ENCODE assay signal across 30 cellular contexts in genomic region chr4:174401471-174402130, GRCh38.
DNase-seq lines count a peak whose midpoint lies in the region; ATAC-seq and TF ChIP-seq lines count a peak whose summit lies in the region.
"Had no signal": no experiment of that assay in that cellular context is flagged by ENCODE, and none has a peak within 500 bp of the region (broad histone marks: within the 10 kb centered on the region; RNA-seq: fewer than 3 reads in every experiment).

No MANE protein-coding gene starts in this region.

- no peaks in the 10 kb centered on the region for H3F3A ChIP-seq in neural progenitor cell (ENCODE audit: low read depth)

- in situ Hi-C loops in Caki2 (cut with HindIII; ENCODE audit: low pct_unique_long_range_greater_than_20kb, low sequenced_read_pairs): no loop called here

- H3K4me3 Mint-ChIP-seq in neural progenitor cell: no peak overlapping the region
- H3K4me3 Mint-ChIP-seq: activated CD4-positive, alpha-beta T cell treated with anti-CD3 and anti-CD28 coated beads, Interleukin-2, amount 10 ng/mL, durations not matched to agents 7 days and 5 days; activated naive CD8-positive, alpha-beta T cell treated with anti-CD3 and anti-CD28 coated beads, Interleukin-2, amount 50 U/mL, for 24 hours; naive B cell; stimulated activated naive CD8-positive, alpha-beta T cell treated with anti-CD3 and anti-CD28 coated beads, Interleukin-15, amount 100 ng/mL, for 72 hours; WTC11 had no signal

- H3K27me3 Mint-ChIP-seq in neural progenitor cell (ENCODE audit: insufficient read depth, low read depth): peaks cover 3% of the 10 kb centered on the region
- H3K27me3 Mint-ChIP-seq: activated naive CD8-positive, alpha-beta T cell treated with anti-CD3 and anti-CD28 coated beads, Interleukin-2, amount 50 U/mL, for 24 hours; stimulated activated naive CD8-positive, alpha-beta T cell treated with anti-CD3 and anti-CD28 coated beads, Interleukin-15, amount 100 ng/mL, for 72 hours had no signal

- peak overlapping the region; percentile 66 for H3K27ac ChIP-seq in foreskin keratinocyte
- no peak overlapping the region for H3K27ac ChIP-seq in neural progenitor cell
- H3K27ac ChIP-seq: body of pancreas, C4-2B, HL-60, left ventricle myocardium inferior, Peyer's patch, skin epidermis, thyroid gland had no signal

- H4K20me1 ChIP-seq in neural progenitor cell (ENCODE audit: low read depth): no peaks in the 10 kb centered on the region

- H3K27me3 ChIP-seq in foreskin keratinocyte (no peaks in the 10 kb centered on the region), neural progenitor cell (no peaks in the 10 kb centered on the region)
- H3K27me3 ChIP-seq: body of pancreas, Peyer's patch, thyroid gland had no signal

- H3K9me3 ChIP-seq in neural progenitor cell (ENCODE audit: low read depth): no peaks in the 10 kb centered on the region
- H3K9me3 ChIP-seq: body of pancreas, left ventricle myocardium inferior, Peyer's patch, thyroid gland had no signal

- H3K4me1 Mint-ChIP-seq in neural progenitor cell: peaks cover 25% of the 10 kb centered on the region
- H3K4me1 Mint-ChIP-seq: activated CD4-positive, alpha-beta T cell treated with anti-CD3 and anti-CD28 coated beads, Interleukin-2, amount 10 ng/mL, durations not matched to agents 7 days and 5 days; naive B cell had no signal

- ATAC-seq in foreskin keratinocyte: peak; percentile 6
- ATAC-seq: body of pancreas; stimulated activated naive CD8-positive, alpha-beta T cell treated with anti-CD3 and anti-CD28 coated beads, Interleukin-15, amount 100 ng/mL, for 72 hours had no signal

- H2AFZ ChIP-seq in neural progenitor cell (replicated peaks): no peak overlapping the region

- peak; percentile 94 for DNase-seq in Caki2 (ENCODE audit: low read depth)
- DNase-seq in M059J (ENCODE audit: low read depth): peak; percentile 67
- DNase-seq in foreskin keratinocyte: peak in 1 of 2 donors; percentile 28
- DNase-seq in neural progenitor cell (ENCODE audit: low spot score): peak; percentile 10
- no peak for DNase-seq in amniotic stem cell (lab: John Stamatoyannopoulos, UW)
- no peak for DNase-seq in NCI-H82 treated with DMSO at 0.1 percent for 48 hours (lab: John Stamatoyannopoulos, UW; ENCODE audit: unreplicated experiment)
- no peak for DNase-seq in NCI-H510A (lab: John Stamatoyannopoulos, UW)
- no peak for DNase-seq in NCI-H1694 (lab: John Stamatoyannopoulos, UW)
- DNase-seq: activated CD4-positive, alpha-beta T cell treated with anti-CD3 and anti-CD28 coated beads, Interleukin-2, amount 10 ng/mL, durations not matched to agents 7 days and 5 days; activated naive CD8-positive, alpha-beta T cell treated with anti-CD3 and anti-CD28 coated beads, Interleukin-2, amount 50 U/mL, for 24 hours; activated T-cell treated with anti-CD3 and anti-CD28 coated beads, Interleukin-2, amount 50 U/mL, for 48 hours; body of pancreas; cerebellar nuclear complex; DND-41; IMR-90; left ventricle myocardium inferior; naive B cell; NCI-H1092; NCI-H2171 treated with DMSO at 0.1 percent for 48 hours; NCI-H524 treated with DMSO at 0.1 percent for 48 hours; nucleus accumbens; Peyer's patch; SIG-M5; stimulated activated naive CD8-positive, alpha-beta T cell treated with anti-CD3 and anti-CD28 coated beads, Interleukin-15, amount 100 ng/mL, for 72 hours; T-helper 9 cell; thyroid gland had no signal

- no peak overlapping the region for H3K27ac Mint-ChIP-seq in neural progenitor cell
- H3K27ac Mint-ChIP-seq: activated CD4-positive, alpha-beta T cell treated with anti-CD3 and anti-CD28 coated beads, Interleukin-2, amount 10 ng/mL, durations not matched to agents 7 days and 5 days; activated naive CD8-positive, alpha-beta T cell treated with anti-CD3 and anti-CD28 coated beads, Interleukin-2, amount 50 U/mL, for 24 hours; naive B cell had no signal

- no peaks in the 10 kb centered on the region for H3K9me3 Mint-ChIP-seq in neural progenitor cell
- H3K9me3 Mint-ChIP-seq: activated CD4-positive, alpha-beta T cell treated with anti-CD3 and anti-CD28 coated beads, Interleukin-2, amount 10 ng/mL, durations not matched to agents 7 days and 5 days; activated naive CD8-positive, alpha-beta T cell treated with anti-CD3 and anti-CD28 coated beads, Interleukin-2, amount 50 U/mL, for 24 hours; stimulated activated naive CD8-positive, alpha-beta T cell treated with anti-CD3 and anti-CD28 coated beads, Interleukin-15, amount 100 ng/mL, for 72 hours; WTC11 had no signal

- H3K9ac ChIP-seq in neural progenitor cell: no peak overlapping the region

- H3K4me3 ChIP-seq in neural progenitor cell: no peak overlapping the region
- H3K4me3 ChIP-seq: body of pancreas, left ventricle myocardium inferior, Peyer's patch, skin epidermis, thyroid gland had no signal

- no peaks in the 10 kb centered on the region for H3K36me3 ChIP-seq in neural progenitor cell
- H3K36me3 ChIP-seq: left ventricle myocardium inferior, Peyer's patch, thyroid gland had no signal

- no peak overlapping the region for H3K4me2 ChIP-seq in neural progenitor cell

- H3K4me1 ChIP-seq in foreskin keratinocyte (peaks cover 35% of the 10 kb centered on the region), neural progenitor cell (peaks cover 32% of the 10 kb centered on the region)
- H3K4me1 ChIP-seq: body of pancreas, left ventricle myocardium inferior, thyroid gland had no signal

- H3K36me3 Mint-ChIP-seq in neural progenitor cell: no peaks in the 10 kb centered on the region
- H3K36me3 Mint-ChIP-seq: naive B cell, WTC11 had no signal

- TF ChIP-seq CTCF in foreskin keratinocyte (conservative IDR thresholded peaks at IDR 0.05): no peak
- no peak for TF ChIP-seq CTCF in neural progenitor cell (IDR thresholded peaks at IDR 0.05)

- H3K79me2 ChIP-seq in neural progenitor cell (ENCODE audit: low read depth): no peaks in the 10 kb centered on the region

Comparison
In these comparisons a context has a peak if more than half of its experiments do, and no peak if none do; other contexts are left out.
1. DNase-seq: peak in Caki2 (single experiment), M059J (single experiment) and neural progenitor cell (single experiment); none in amniotic stem cell (single experiment), NCI-H82 treated with DMSO at 0.1 percent for 48 hours (single experiment), NCI-H510A (single experiment) and NCI-H1694 (single experiment).